15 cellular contexts compared by ENCODE assay signal in the genomic region with DNA sequence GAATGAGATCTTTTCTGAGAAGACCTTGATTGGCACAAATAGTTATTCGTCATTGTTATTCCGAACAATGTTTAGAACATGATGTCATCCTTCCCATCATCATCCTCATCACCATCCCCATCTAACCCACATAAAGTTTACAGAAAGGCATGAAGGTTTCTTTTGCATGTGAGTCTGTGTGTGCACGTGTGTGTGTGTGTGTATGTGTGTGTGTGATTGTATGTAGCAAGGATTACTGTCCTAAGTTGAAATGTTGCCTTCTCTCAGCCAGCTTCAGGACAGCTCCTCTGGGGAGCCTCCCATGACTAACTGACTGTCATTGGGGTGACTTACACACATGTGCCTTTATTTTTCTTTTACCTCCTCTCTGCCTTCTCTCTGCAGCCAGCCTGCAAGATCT.
DNase-seq lines count a peak whose midpoint lies in the region; ATAC-seq, FAIRE-seq and TF ChIP-seq lines count a peak whose summit lies in the region.
"Had no signal": no experiment of that assay in that cellular context is flagged by ENCODE, and none has a peak within 500 bp of the region (broad histone marks: within the 10 kb centered on the region; RNA-seq: fewer than 3 reads in every experiment).

No MANE protein-coding gene starts in this region.

- intact Hi-C loops in mucosa of descending colon (cut with DNase I, micrococcal nuclease): no loop called here
- intact Hi-C loops in activated T-helper 2 cell treated with anti-CD3 and anti-CD28 coated beads, Interferon-gamma antibody, Interleukin-2, Interleukin-4, amounts not matched to agents 10 μg/mL and 5 μg/mL and 100 μg/mL, durations not matched to agents 14 hours and 24 hours and 36 hours (cut with micrococcal nuclease): loop anchor here (1.0 to 10.0 kb wide), 5 partner anchors 59 to 768 kb away; partner anchors contain the start of gene SOD2

- peak overlapping the region; percentile 13 for H3K4me3 Mint-ChIP-seq in activated CD4-positive, alpha-beta memory T cell treated with anti-CD3 and anti-CD28 coated beads, Interleukin-2, amount 10 ng/mL, durations not matched to agents 7 days and 5 days
- no peak overlapping the region for H3K4me3 Mint-ChIP-seq in activated T-helper 2 cell treated with anti-CD3 and anti-CD28 coated beads, Interferon-gamma antibody, Interleukin-2, Interleukin-4, amounts not matched to agents 10 μg/mL and 5 μg/mL and 100 μg/mL, durations not matched to agents 14 hours and 24 hours and 36 hours (ENCODE audit: low read depth)
- H3K4me3 Mint-ChIP-seq: H9 had no signal

- peak overlapping the region; percentile 72; the same call in 1 of the 2 replicates for H3K27ac ChIP-seq in ACC112 (ENCODE audit: low read depth, low read length)
- H3K27ac ChIP-seq: gastroesophageal sphincter, left lung, parathyroid adenoma had no signal

- H3K4me3 ChIP-seq in ACC112 (ENCODE audit: low read depth, low read length): no peak overlapping the region
- H3K4me3 ChIP-seq in fibroblast of pulmonary artery (replicated peaks; ENCODE audit: low read depth, low read length): no peak overlapping the region
- H3K4me3 ChIP-seq in mucosa of descending colon: no peak overlapping the region
- H3K4me3 ChIP-seq: gastroesophageal sphincter, left lung, MG63 had no signal

- DNase-seq in GM12891 (ENCODE audit: insufficient read length, low spot score) (no peak), fibroblast of pulmonary artery (ENCODE audit: low read depth) (peak; percentile 22), NCI-H524 (lab: John Stamatoyannopoulos, UW) (no peak), mucosa of descending colon (no peak), Ammon's horn (ENCODE audit: low spot score) (no peak)
- DNase-seq in activated CD4-positive, alpha-beta memory T cell treated with anti-CD3 and anti-CD28 coated beads, Interleukin-2, amount 10 ng/mL, durations not matched to agents 7 days and 5 days: peak; percentile 21
- DNase-seq in activated T-helper 2 cell treated with anti-CD3 and anti-CD28 coated beads, Interferon-gamma antibody, Interleukin-2, Interleukin-4, amounts not matched to agents 10 μg/mL and 5 μg/mL and 100 μg/mL, durations not matched to agents 14 hours and 24 hours and 36 hours (ENCODE audit: low spot score): no peak
- DNase-seq: activated CD8-positive, alpha-beta memory T cell treated with anti-CD3 and anti-CD28 coated beads for 24 hours; H9; left lung; MG63; NCI-H526 treated with DMSO at 0.1 percent for 48 hours had no signal

- peak overlapping the region; percentile 86 for H3K27ac Mint-ChIP-seq in activated CD4-positive, alpha-beta memory T cell treated with anti-CD3 and anti-CD28 coated beads, Interleukin-2, amount 10 ng/mL, durations not matched to agents 7 days and 5 days
- H3K27ac Mint-ChIP-seq in activated T-helper 2 cell treated with anti-CD3 and anti-CD28 coated beads, Interferon-gamma antibody, Interleukin-2, Interleukin-4, amounts not matched to agents 10 μg/mL and 5 μg/mL and 100 μg/mL, durations not matched to agents 14 hours and 24 hours and 36 hours: no peak overlapping the region
- H3K27ac Mint-ChIP-seq: H9 had no signal

- H3K27me3 Mint-ChIP-seq in activated CD4-positive, alpha-beta memory T cell treated with anti-CD3 and anti-CD28 coated beads, Interleukin-2, amount 10 ng/mL, durations not matched to agents 7 days and 5 days: peaks cover 4% of the 10 kb centered on the region
- H3K27me3 Mint-ChIP-seq in activated T-helper 2 cell treated with anti-CD3 and anti-CD28 coated beads, Interferon-gamma antibody, Interleukin-2, Interleukin-4, amounts not matched to agents 10 μg/mL and 5 μg/mL and 100 μg/mL, durations not matched to agents 14 hours and 24 hours and 36 hours (ENCODE audit: low read depth): peaks cover 12% of the 10 kb centered on the region

- H3K27me3 ChIP-seq in ACC112 (ENCODE audit: insufficient read depth, low read length): no peaks in the 10 kb centered on the region
- H3K27me3 ChIP-seq: gastroesophageal sphincter, MG63 had no signal

- FAIRE-seq in GM12891 (lab: Jason Lieb, UNC): peak; percentile 86

- no peak for TF ChIP-seq POLR2A in GM12891 (IDR thresholded peaks at IDR 0.05; ENCODE audit: low read depth, low read length)

- CTCF ChIA-PET in activated CD4-positive, alpha-beta memory T cell treated with anti-CD3 and anti-CD28 coated beads, Interleukin-2, amount 10 ng/mL, durations not matched to agents 7 days and 5 days (lab: Charles Lee): no interaction called here

- no peaks in the 10 kb centered on the region for H3K9me3 ChIP-seq in mucosa of descending colon
- H3K9me3 ChIP-seq: gastroesophageal sphincter, left lung, MG63 had no signal

- H3K4me1 ChIP-seq in ACC112 (ENCODE audit: control insufficient read depth, insufficient read depth, low read length, unreplicated experiment) (peaks cover 17% of the 10 kb centered on the region), mucosa of descending colon (ENCODE audit: low read depth) (no peaks in the 10 kb centered on the region)
- H3K4me1 ChIP-seq: gastroesophageal sphincter, parathyroid adenoma had no signal

- H3K9me3 Mint-ChIP-seq in activated CD4-positive, alpha-beta memory T cell treated with anti-CD3 and anti-CD28 coated beads, Interleukin-2, amount 10 ng/mL, durations not matched to agents 7 days and 5 days: peaks cover 34% of the 10 kb centered on the region
- H3K9me3 Mint-ChIP-seq in activated T-helper 2 cell treated with anti-CD3 and anti-CD28 coated beads, Interferon-gamma antibody, Interleukin-2, Interleukin-4, amounts not matched to agents 10 μg/mL and 5 μg/mL and 100 μg/mL, durations not matched to agents 14 hours and 24 hours and 36 hours: peaks cover 9% of the 10 kb centered on the region

- no peak for TF ChIP-seq CTCF in fibroblast of pulmonary artery (IDR thresholded peaks at IDR 0.05; ENCODE audit: low read length, missing control alignments)
- no peak for TF ChIP-seq CTCF in mucosa of descending colon (IDR thresholded peaks at IDR 0.05)

- no peak for ATAC-seq in mucosa of descending colon
- ATAC-seq: gastroesophageal sphincter had no signal

- peaks cover 58% of the 10 kb centered on the region for H3K36me3 Mint-ChIP-seq in activated CD4-positive, alpha-beta memory T cell treated with anti-CD3 and anti-CD28 coated beads, Interleukin-2, amount 10 ng/mL, durations not matched to agents 7 days and 5 days (ENCODE audit: low read depth)
- H3K36me3 Mint-ChIP-seq in activated T-helper 2 cell treated with anti-CD3 and anti-CD28 coated beads, Interferon-gamma antibody, Interleukin-2, Interleukin-4, amounts not matched to agents 10 μg/mL and 5 μg/mL and 100 μg/mL, durations not matched to agents 14 hours and 24 hours and 36 hours (ENCODE audit: low read depth): peaks cover 19% of the 10 kb centered on the region

- H3K36me3 ChIP-seq in ACC112 (ENCODE audit: insufficient read depth, low read length) (no peaks in the 10 kb centered on the region), mucosa of descending colon (ENCODE audit: low read depth) (no peaks in the 10 kb centered on the region)
- H3K36me3 ChIP-seq: gastroesophageal sphincter, left lung, MG63 had no signal

- H2AFZ ChIP-seq in ACC112 (ENCODE audit: low read length, unreplicated experiment): no peak overlapping the region
- H2AFZ ChIP-seq: parathyroid adenoma had no signal

- H3K4me1 Mint-ChIP-seq in activated CD4-positive, alpha-beta memory T cell treated with anti-CD3 and anti-CD28 coated beads, Interleukin-2, amount 10 ng/mL, durations not matched to agents 7 days and 5 days: peaks cover 58% of the 10 kb centered on the region
- H3K4me1 Mint-ChIP-seq in activated T-helper 2 cell treated with anti-CD3 and anti-CD28 coated beads, Interferon-gamma antibody, Interleukin-2, Interleukin-4, amounts not matched to agents 10 μg/mL and 5 μg/mL and 100 μg/mL, durations not matched to agents 14 hours and 24 hours and 36 hours (ENCODE audit: low read depth): peaks cover 51% of the 10 kb centered on the region

- POLR2A ChIA-PET in activated CD4-positive, alpha-beta memory T cell treated with anti-CD3 and anti-CD28 coated beads, Interleukin-2, amount 10 ng/mL, durations not matched to agents 7 days and 5 days (lab: Charles Lee): interaction anchor here (0.6 to 2.4 kb wide), 3 partner anchors 16 to 700 kb away, joined by 3 to 16 read pairs (median 7); partner anchors contain the start of gene ACAT2

- H3K79me2 ChIP-seq in ACC112 (ENCODE audit: control insufficient read depth, insufficient read depth, low read length, unreplicated experiment): no peaks in the 10 kb centered on the region
- H3K79me2 ChIP-seq: parathyroid adenoma had no signal

TF ChIP-seq in GM12891, 5 proteins besides CTCF, POLR2A, EP300 and RAD21:
- TF ChIP-seq POU2F2 (IDR thresholded peaks at IDR 0.05; ENCODE audit: low read depth, low read length) (no peak), TAF1 (IDR thresholded peaks at IDR 0.05; ENCODE audit: low read depth, low read length) (no peak), PAX5 (IDR thresholded peaks at IDR 0.05; ENCODE audit: insufficient read depth, low read length, severe bottlenecking) (no peak), SPI1 (IDR thresholded peaks at IDR 0.05; ENCODE audit: low read depth, low read length) (no peak), POLR2AphosphoS5 (IDR thresholded peaks at IDR 0.05; ENCODE audit: low read depth, low read length) (no peak)

Comparison
In these comparisons a context has a peak if more than half of its experiments do, and no peak if none do; other contexts are left out.
1. DNase-seq: peak in activated CD4-positive, alpha-beta memory T cell treated with anti-CD3 and anti-CD28 coated beads, Interleukin-2, amount 10 ng/mL, durations not matched to agents 7 days and 5 days (single experiment) and fibroblast of pulmonary artery (single experiment); none in GM12891 (single experiment), NCI-H524 (0 of 2), mucosa of descending colon (0 of 3), Ammon's horn (single experiment) and activated T-helper 2 cell treated with anti-CD3 and anti-CD28 coated beads, Interferon-gamma antibody, Interleukin-2, Interleukin-4, amounts not matched to agents 10 μg/mL and 5 μg/mL and 100 μg/mL, durations not matched to agents 14 hours and 24 hours and 36 hours (single experiment).